Comparison of ENCODE assay signal across 26 cellular contexts in genomic region chr1:180183426-180183825, GRCh38. TPM values are rescaled to one million over a fixed set of nuclear protein-coding genes. Genes with fewer than 3 reads are reported as not detected.
"Had no signal": no experiment of that assay in that cellular context is flagged by ENCODE, and none has a peak within 500 bp of the region (broad histone marks: within the 10 kb centered on the region; RNA-seq: fewer than 3 reads in every experiment).

No MANE protein-coding gene starts in this region.

- H3K27me3 Mint-ChIP-seq: activated CD8-positive, alpha-beta T cell treated with anti-CD3 and anti-CD28 coated beads for 36 hours; activated naive CD8-positive, alpha-beta T cell treated with anti-CD3 and anti-CD28 coated beads for 36 hours had no signal

- H3K4me3 ChIP-seq: adrenal gland, body of pancreas, K562 had no signal

- H3K27ac Mint-ChIP-seq: activated CD8-positive, alpha-beta T cell treated with anti-CD3 and anti-CD28 coated beads for 36 hours; activated naive CD4-positive, alpha-beta T cell treated with anti-CD3 and anti-CD28 coated beads for 36 hours; activated naive CD8-positive, alpha-beta T cell treated with anti-CD3 and anti-CD28 coated beads for 36 hours; activated T-helper 1 cell treated with anti-CD3 and anti-CD28 coated beads, Interleukin-12 subunit alpha, Interleukin-12 subunit beta, Interleukin-2, Interleukin-4 antibody, amounts not matched to agents 30 ng/mL and 10 ng/mL and 1 ng/mL, durations not matched to agents 14 hours and 24 hours and 36 hours had no signal

- H3K9me3 Mint-ChIP-seq: activated CD8-positive, alpha-beta T cell treated with anti-CD3 and anti-CD28 coated beads for 36 hours; activated naive CD4-positive, alpha-beta T cell treated with anti-CD3 and anti-CD28 coated beads for 36 hours; activated naive CD8-positive, alpha-beta T cell treated with anti-CD3 and anti-CD28 coated beads for 36 hours; activated T-cell treated with anti-CD3 and anti-CD28 coated beads, Interleukin-2, amount 50 U/mL, for 4 hours; activated T-helper 1 cell treated with anti-CD3 and anti-CD28 coated beads, Interleukin-12 subunit alpha, Interleukin-12 subunit beta, Interleukin-2, Interleukin-4 antibody, amounts not matched to agents 30 ng/mL and 10 ng/mL and 1 ng/mL, durations not matched to agents 14 hours and 24 hours and 36 hours had no signal

- H3K4me1 Mint-ChIP-seq: activated naive CD8-positive, alpha-beta T cell treated with anti-CD3 and anti-CD28 coated beads for 36 hours had no signal

- DNase-seq: activated CD4-positive, alpha-beta T cell treated with anti-CD3 and anti-CD28 coated beads for 1 hour; activated CD4-positive, alpha-beta T cell treated with anti-CD3 and anti-CD28 coated beads for 48 hours; activated CD4-positive, alpha-beta T cell treated with anti-CD3 and anti-CD28 coated beads, Interleukin-2, amount 50 U/mL, for 4 hours; activated CD4-positive, CD25-positive, alpha-beta regulatory T cell; activated CD8-positive, alpha-beta T cell treated with anti-CD3 and anti-CD28 coated beads for 36 hours; activated gamma-delta T cell treated with Interleukin-2 at 50 U/mL for 16 hours; activated naive CD4-positive, alpha-beta T cell treated with anti-CD3 and anti-CD28 coated beads for 36 hours; activated naive CD8-positive, alpha-beta T cell treated with anti-CD3 and anti-CD28 coated beads for 36 hours; activated T-cell treated with anti-CD3 and anti-CD28 coated beads for 4 hours; activated T-cell treated with anti-CD3 and anti-CD28 coated beads, Interleukin-2, amount 50 U/mL, for 4 hours; adrenal gland; NCI-H1105; NCI-H1417 treated with DMSO at 0.1 percent for 48 hours; NCI-H187 treated with DMSO at 0.1 percent for 48 hours; NCI-H226; SW 1271; T-helper 1 cell; T-helper 2 cell; T-helper 9 cell had no signal

- H3K9me3 ChIP-seq: adrenal gland, body of pancreas had no signal

- ATAC-seq: activated CD8-positive, alpha-beta T cell treated with anti-CD3 and anti-CD28 coated beads for 36 hours; activated T-cell treated with anti-CD3 and anti-CD28 coated beads, Interleukin-2, amount 50 U/mL, for 4 hours; body of pancreas; K562; Panc1 had no signal

- H3K4me1 ChIP-seq: adrenal gland, body of pancreas had no signal

- FAIRE-seq: astrocyte, bronchial epithelial cell, K562 had no signal

- H3K27ac ChIP-seq: adrenal gland, body of pancreas, VCaP had no signal

- H3K27me3 ChIP-seq: adrenal gland, body of pancreas had no signal

- H3K4me3 Mint-ChIP-seq: activated CD8-positive, alpha-beta T cell treated with anti-CD3 and anti-CD28 coated beads for 36 hours; activated naive CD4-positive, alpha-beta T cell treated with anti-CD3 and anti-CD28 coated beads for 36 hours; activated naive CD8-positive, alpha-beta T cell treated with anti-CD3 and anti-CD28 coated beads for 36 hours; activated T-cell treated with anti-CD3 and anti-CD28 coated beads, Interleukin-2, amount 50 U/mL, for 4 hours; activated T-helper 1 cell treated with anti-CD3 and anti-CD28 coated beads, Interleukin-12 subunit alpha, Interleukin-12 subunit beta, Interleukin-2, Interleukin-4 antibody, amounts not matched to agents 30 ng/mL and 10 ng/mL and 1 ng/mL, durations not matched to agents 14 hours and 24 hours and 36 hours had no signal

RNA-seq across cellular contexts. Expression of gene LHX4, which starts 46.6 kb away (rescaled TPM):
- total RNA-seq: activated CD8-positive, alpha-beta T cell treated with anti-CD3 and anti-CD28 coated beads for 36 hours; activated naive CD4-positive, alpha-beta T cell treated with anti-CD3 and anti-CD28 coated beads for 36 hours; activated naive CD8-positive, alpha-beta T cell treated with anti-CD3 and anti-CD28 coated beads for 36 hours; activated T-helper 1 cell treated with anti-CD3 and anti-CD28 coated beads, Interleukin-12 subunit alpha, Interleukin-12 subunit beta, Interleukin-2, Interleukin-4 antibody, amounts not matched to agents 30 ng/mL and 10 ng/mL and 1 ng/mL, durations not matched to agents 14 hours and 24 hours and 36 hours; adrenal gland; body of pancreas had no signal
- polyA plus RNA-seq: adrenal gland had no signal
